Comparison of ENCODE assay signal across 33 cellular contexts in the genomic region with DNA sequence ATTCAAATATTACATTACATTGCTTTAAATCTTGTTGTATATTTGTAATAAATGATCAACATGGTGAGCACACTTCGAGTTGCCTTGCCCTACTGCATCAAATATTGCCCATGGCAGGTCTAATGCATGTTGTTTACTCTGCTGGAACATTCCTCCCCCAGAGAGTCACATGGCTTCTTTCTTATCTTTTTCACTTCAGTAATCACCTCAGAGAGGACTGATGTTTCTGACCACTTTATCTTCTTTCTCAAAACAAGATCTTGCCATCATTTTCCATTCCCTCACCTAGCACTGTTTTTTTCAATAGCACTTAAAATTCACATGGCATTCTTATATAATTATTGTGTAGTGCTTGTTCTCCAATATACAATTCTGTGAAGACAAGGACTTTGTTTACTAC.
"Had no signal": no experiment of that assay in that cellular context is flagged by ENCODE, and none has a peak within 500 bp of the region (broad histone marks: within the 10 kb centered on the region; RNA-seq: fewer than 3 reads in every experiment).

No MANE protein-coding gene starts in this region.

- H3K27ac Mint-ChIP-seq: activated naive CD4-positive, alpha-beta T cell treated with anti-CD3 and anti-CD28 coated beads, Interleukin-2, amount 10 ng/mL, durations not matched to agents 7 days and 5 days; activated naive CD8-positive, alpha-beta T cell treated with anti-CD3 and anti-CD28 coated beads, Interleukin-2, amount 10 ng/mL, durations not matched to agents 7 days and 5 days; activated T-cell treated with anti-CD3 and anti-CD28 coated beads, Interleukin-2, amount 50 U/mL, for 24 hours; dendritic cell treated with granulocyte-macrophage colony-stimulating factor and Interleukin-4, amounts not matched to agents 40 ng/mL and 50 ng/mL, for 4 days; naive thymus-derived CD4-positive, alpha-beta T cell; stimulated activated effector memory CD8-positive, alpha-beta T cell treated with anti-CD3 and anti-CD28 coated beads, Interleukin-12 subunit alpha, Interleukin-12 subunit beta, amount 100 ng/mL, for 72 hours had no signal

- H3K4me3 Mint-ChIP-seq: activated naive CD4-positive, alpha-beta T cell treated with anti-CD3 and anti-CD28 coated beads, Interleukin-2, amount 10 ng/mL, durations not matched to agents 7 days and 5 days; activated naive CD8-positive, alpha-beta T cell treated with anti-CD3 and anti-CD28 coated beads, Interleukin-2, amount 10 ng/mL, durations not matched to agents 7 days and 5 days; activated T-cell treated with anti-CD3 and anti-CD28 coated beads, Interleukin-2, amount 50 U/mL, for 24 hours; dendritic cell treated with granulocyte-macrophage colony-stimulating factor and Interleukin-4, amounts not matched to agents 40 ng/mL and 50 ng/mL, for 4 days; neural crest cell; stimulated activated effector memory CD8-positive, alpha-beta T cell treated with anti-CD3 and anti-CD28 coated beads, Interleukin-12 subunit alpha, Interleukin-12 subunit beta, amount 100 ng/mL, for 72 hours; stimulated activated naive CD8-positive, alpha-beta T cell treated with anti-CD3 and anti-CD28 coated beads, Interleukin-15, amount 100 ng/mL, for 72 hours had no signal

- H3K9me3 Mint-ChIP-seq: activated naive CD4-positive, alpha-beta T cell treated with anti-CD3 and anti-CD28 coated beads, Interleukin-2, amount 10 ng/mL, durations not matched to agents 7 days and 5 days; activated T-cell treated with anti-CD3 and anti-CD28 coated beads, Interleukin-2, amount 50 U/mL, for 24 hours; dendritic cell treated with granulocyte-macrophage colony-stimulating factor and Interleukin-4, amounts not matched to agents 40 ng/mL and 50 ng/mL, for 4 days; naive thymus-derived CD4-positive, alpha-beta T cell; neural crest cell; stimulated activated effector memory CD8-positive, alpha-beta T cell treated with anti-CD3 and anti-CD28 coated beads, Interleukin-12 subunit alpha, Interleukin-12 subunit beta, amount 100 ng/mL, for 72 hours; stimulated activated naive CD8-positive, alpha-beta T cell treated with anti-CD3 and anti-CD28 coated beads, Interleukin-15, amount 100 ng/mL, for 72 hours had no signal

- H3K4me1 Mint-ChIP-seq: neural crest cell; stimulated activated effector memory CD8-positive, alpha-beta T cell treated with anti-CD3 and anti-CD28 coated beads, Interleukin-12 subunit alpha, Interleukin-12 subunit beta, amount 100 ng/mL, for 72 hours had no signal

- H3K27me3 ChIP-seq: esophagus squamous epithelium, heart right ventricle, pancreas, sigmoid colon, thyroid gland, upper lobe of left lung, vagina had no signal

- ATAC-seq: activated CD4-positive, CD25-positive, alpha-beta regulatory T cell treated with anti-CD3 and anti-CD28 coated beads, Interleukin-2, amount 50 U/mL, for 24 hours; heart right ventricle; naive thymus-derived CD4-positive, alpha-beta T cell; stimulated activated effector memory CD8-positive, alpha-beta T cell treated with anti-CD3 and anti-CD28 coated beads, Interleukin-12 subunit alpha, Interleukin-12 subunit beta, amount 100 ng/mL, for 72 hours; stimulated activated naive CD8-positive, alpha-beta T cell treated with anti-CD3 and anti-CD28 coated beads, Interleukin-15, amount 100 ng/mL, for 72 hours had no signal

- H3K36me3 Mint-ChIP-seq: naive thymus-derived CD4-positive, alpha-beta T cell; stimulated activated effector memory CD8-positive, alpha-beta T cell treated with anti-CD3 and anti-CD28 coated beads, Interleukin-12 subunit alpha, Interleukin-12 subunit beta, amount 100 ng/mL, for 72 hours had no signal

- DNase-seq: activated CD4-positive, alpha-beta T cell treated with anti-CD3 and anti-CD28 coated beads for 48 hours; activated CD4-positive, alpha-beta T cell treated with anti-CD3 and anti-CD28 coated beads, Interleukin-2, amount 50 U/mL, for 48 hours; activated CD8-positive, alpha-beta memory T cell treated with anti-CD3 and anti-CD28 coated beads, Interleukin-2, amount 50 U/mL, for 4 hours; activated gamma-delta T cell; activated naive CD4-positive, alpha-beta T cell treated with anti-CD3 and anti-CD28 coated beads, Interleukin-2, amount 10 ng/mL, durations not matched to agents 7 days and 5 days; activated naive CD8-positive, alpha-beta T cell treated with anti-CD3 and anti-CD28 coated beads, Interleukin-2, amount 10 ng/mL, durations not matched to agents 7 days and 5 days; activated T-cell treated with anti-CD3 and anti-CD28 coated beads, Interleukin-2, amount 50 U/mL, for 24 hours; amniotic stem cell; central memory CD4-positive, alpha-beta T cell; esophagus squamous epithelium; foreskin melanocyte; heart right ventricle; kidney glomerular epithelial cell; midbrain; naive thymus-derived CD4-positive, alpha-beta T cell; nucleus accumbens; pancreas; retina; sigmoid colon; small intestine; stimulated activated CD4-positive, alpha-beta T cell treated with anti-CD3 and anti-CD28 coated beads, Interleukin-4, amount 100 ng/mL, for 24 hours; stimulated activated naive CD8-positive, alpha-beta T cell treated with anti-CD3 and anti-CD28 coated beads, Interleukin-15, amount 100 ng/mL, for 72 hours; substantia nigra; T-helper 9 cell; thyroid gland; upper lobe of left lung; WERI-Rb-1 had no signal

- H3K9me3 ChIP-seq: esophagus squamous epithelium, heart right ventricle, pancreas, prostate gland, sigmoid colon, thyroid gland, upper lobe of left lung, vagina had no signal

- H3K4me1 ChIP-seq: prostate gland, thyroid gland, upper lobe of left lung had no signal

- H3K36me3 ChIP-seq: esophagus squamous epithelium, heart right ventricle, pancreas, prostate gland, sigmoid colon, thyroid gland, upper lobe of left lung, vagina, WERI-Rb-1 had no signal

- H3K27me3 Mint-ChIP-seq: activated naive CD4-positive, alpha-beta T cell treated with anti-CD3 and anti-CD28 coated beads, Interleukin-2, amount 10 ng/mL, durations not matched to agents 7 days and 5 days; activated T-cell treated with anti-CD3 and anti-CD28 coated beads, Interleukin-2, amount 50 U/mL, for 24 hours; dendritic cell treated with granulocyte-macrophage colony-stimulating factor and Interleukin-4, amounts not matched to agents 40 ng/mL and 50 ng/mL, for 4 days; naive thymus-derived CD4-positive, alpha-beta T cell; stimulated activated naive CD8-positive, alpha-beta T cell treated with anti-CD3 and anti-CD28 coated beads, Interleukin-15, amount 100 ng/mL, for 72 hours had no signal

- H3K4me3 ChIP-seq: esophagus squamous epithelium, heart right ventricle, pancreas, prostate gland, sigmoid colon, thyroid gland, upper lobe of left lung, vagina had no signal
